8 cellular contexts compared by ENCODE assay signal in genomic region chr16:28974007-28974436, GRCh38. TPM values are rescaled to one million over a fixed set of nuclear protein-coding genes. Genes with fewer than 3 reads are reported as not detected.
DNase-seq lines count a peak whose midpoint lies in the region; ATAC-seq and TF ChIP-seq lines count a peak whose summit lies in the region.

No MANE protein-coding gene starts in this region.

- DNase-seq in DND-41, result peak; percentile 57
- DNase-seq in NCI-H1105 (lab: John Stamatoyannopoulos, UW), result peak; percentile 53
- peak; percentile 77 for DNase-seq in WERI-Rb-1
- peak; percentile 61 for DNase-seq in epithelial cell of esophagus (ENCODE audit: low read depth)
- DNase-seq in mesothelial cell of epicardium (ENCODE audit: low spot score in 2 of 2, unreplicated experiment in 2 of 2), result peak in 1 of 2 experiments; percentile 68
- DNase-seq in thoracic aorta (ENCODE audit: low spot score), result no peak

- ATAC-seq in DND-41 (ENCODE audit: insufficient read depth, low read depth) (peak; percentile 36), GM21786 (IDR thresholded peaks at IDR 0.05; ENCODE audit: unreplicated experiment) (peak; percentile 11), thoracic aorta (ENCODE audit: insufficient number of reproducible peaks, low FRiP score, low read depth) (no peak), GM21390 (IDR thresholded peaks at IDR 0.05; ENCODE audit: unreplicated experiment) (no peak)

- H3K9me3 Mint-ChIP-seq in mesothelial cell of epicardium, result no peaks in the 10 kb centered on the region

- H4K20me1 ChIP-seq in DND-41 (ENCODE audit: insufficient read depth, low read length), result no peaks in the 10 kb centered on the region

- H3K4me3 Mint-ChIP-seq in mesothelial cell of epicardium, result peak overlapping the region; percentile 93

- H3K9ac ChIP-seq in DND-41 (ENCODE audit: low read depth, low read length), result peak overlapping the region; percentile 70

- H3K4me2 ChIP-seq in DND-41 (ENCODE audit: insufficient read depth, low read length), result peak overlapping the region; percentile 93

- H3K4me1 ChIP-seq in DND-41 (ENCODE audit: insufficient read depth, low read length) (peaks cover 32% of the 10 kb centered on the region), thoracic aorta (ENCODE audit: control insufficient read depth in 1 of 2, low read depth in 2 of 2) (peaks cover 8 to 12% of the 10 kb centered on the region in 2 donors)

- H3K4me1 Mint-ChIP-seq in mesothelial cell of epicardium, result peaks cover 13% of the 10 kb centered on the region

- H3K36me3 Mint-ChIP-seq in mesothelial cell of epicardium, result no peaks in the 10 kb centered on the region

- H3K36me3 ChIP-seq in DND-41 (ENCODE audit: insufficient read depth, low read length) (peaks cover 18% of the 10 kb centered on the region), WERI-Rb-1 (peaks cover 7% of the 10 kb centered on the region; the same call in 1 of the 2 replicates), thoracic aorta (no peaks in the 10 kb centered on the region)

- H3K9me3 ChIP-seq in DND-41 (ENCODE audit: insufficient read depth, low read length, severe bottlenecking), result no peaks in the 10 kb centered on the region
- H3K9me3 ChIP-seq in WERI-Rb-1 (ENCODE audit: severe bottlenecking), result no peaks in the 10 kb centered on the region
- H3K9me3 ChIP-seq in thoracic aorta, result no peaks in the 10 kb centered on the region

- peaks cover 28% of the 10 kb centered on the region for H3K79me2 ChIP-seq in DND-41 (ENCODE audit: insufficient read depth, low read length)

- H3K27ac ChIP-seq in DND-41 (ENCODE audit: low read length) (peak overlapping the region; percentile 81), WERI-Rb-1 (peak overlapping the region; percentile 70), thoracic aorta (peak overlapping the region; percentile 78 to 79)

- H3K27me3 ChIP-seq in DND-41 (ENCODE audit: insufficient read depth, low read length, poor library complexity), result no peaks in the 10 kb centered on the region
- no peaks in the 10 kb centered on the region for H3K27me3 ChIP-seq in WERI-Rb-1 (ENCODE audit: insufficient read depth, low read depth, severe bottlenecking)
- no peaks in the 10 kb centered on the region for H3K27me3 ChIP-seq in thoracic aorta (replicated peaks; ENCODE audit: insufficient read depth)

- H3K4me3 ChIP-seq in DND-41 (ENCODE audit: low read depth in 1 of 2, low read length in 2 of 2) (peak overlapping the region; percentile 46 to 92), WERI-Rb-1 (ENCODE audit: low read depth, low read length) (peak overlapping the region; percentile 66), epithelial cell of esophagus (ENCODE audit: low read length) (peak overlapping the region; percentile 86), thoracic aorta (peak overlapping the region; percentile 84)

- TF ChIP-seq CTCF in DND-41 (IDR thresholded peaks at IDR 0.05; ENCODE audit: borderline replicate concordance, extremely low read depth, low read length, poor library complexity, severe bottlenecking) (peak; percentile 78), WERI-Rb-1 (IDR thresholded peaks at IDR 0.05; ENCODE audit: low read depth, low read length) (peak; percentile 75), epithelial cell of esophagus (IDR thresholded peaks at IDR 0.05; ENCODE audit: insufficient read depth, low read depth, low read length, missing control alignments) (peak; percentile 70), mesothelial cell of epicardium (IDR thresholded peaks at IDR 0.05; ENCODE audit: unreplicated experiment) (peak; percentile 47), thoracic aorta (IDR thresholded peaks at IDR 0.05) (peak; percentile 43)

- H2AFZ ChIP-seq in DND-41 (ENCODE audit: low read depth, low read length), result peak overlapping the region; percentile 93

- no peaks in the 10 kb centered on the region for H3K27me3 Mint-ChIP-seq in mesothelial cell of epicardium (ENCODE audit: low read depth)

- H3K27ac Mint-ChIP-seq in mesothelial cell of epicardium, result peak overlapping the region; percentile 97

RNA-seq across cellular contexts. Expression of gene SPNS1, which starts 0.6 kb away (rescaled TPM):
- 44.5 to 45.9 TPM (median 44.5 TPM) in 3 replicates for total RNA-seq in mesothelial cell of epicardium
- 10 to 100 TPM; 21.9 to 36.6 TPM for total RNA-seq in thoracic aorta

RNA-seq across cellular contexts. Expression of gene LAT, which starts 10.8 kb away (rescaled TPM):
- total RNA-seq in mesothelial cell of epicardium (6.3 to 7.9 TPM (median 6.5 TPM) in 3 replicates), thoracic aorta (10 to 100 TPM; 15.3 to 28.6 TPM)

RNA-seq across cellular contexts. Expression of gene NFATC2IP, which starts 23.3 kb away (rescaled TPM):
- total RNA-seq in mesothelial cell of epicardium (48.6 to 58.2 TPM (median 48.7 TPM) in 3 replicates), thoracic aorta (10 to 100 TPM; 38.4 to 45.5 TPM)

RNA-seq across cellular contexts. Expression of gene CD19, which starts 42.3 kb away (rescaled TPM):
- total RNA-seq in mesothelial cell of epicardium (not detected in 3 replicates), thoracic aorta (not detected)

RNA-seq across cellular contexts. Expression of gene RABEP2, which starts 49.0 kb away (rescaled TPM):
- 26.8 to 30.1 TPM (median 29.7 TPM) in 3 replicates for total RNA-seq in mesothelial cell of epicardium
- total RNA-seq in thoracic aorta, result 10 to 100 TPM; 18.3 to 62.0 TPM

Comparison
In these comparisons a context has a peak if more than half of its experiments do, and no peak if none do; other contexts are left out.
1. ATAC-seq: peak in DND-41 (single experiment) and GM21786 (single experiment); none in thoracic aorta (single experiment) and GM21390 (single experiment).
2. Peak in every context shown above with its lines, with median percentiles within 50 percentile points of each other: H3K27ac ChIP-seq, H3K4me3 ChIP-seq and CTCF ChIP-seq.